Comparison of ENCODE assay signal across 3 cellular contexts in genomic region chr7:112233048-112233697, GRCh38.
TF ChIP-seq lines count a peak whose summit lies in the region.

No MANE protein-coding gene starts in this region.

TF ChIP-seq in IMR-90, 13 proteins besides CTCF, POLR2A, EP300 and RAD21:
- TF ChIP-seq BHLHE40 (IDR thresholded peaks at IDR 0.05; ENCODE audit: low read depth, low read length) (no peak), MAFK (IDR thresholded peaks at IDR 0.05; ENCODE audit: low read depth, low read length) (no peak), CEBPB (IDR thresholded peaks at IDR 0.05; ENCODE audit: low read depth, low read length) (peak; percentile 41), MAZ (IDR thresholded peaks at IDR 0.05; ENCODE audit: borderline replicate concordance, low read depth, low read length) (no peak), NFE2L2 (IDR thresholded peaks at IDR 0.05; ENCODE audit: low read depth, low read length) (no peak), USF2 (IDR thresholded peaks at IDR 0.05; ENCODE audit: low read depth, low read length) (no peak)
- TF ChIP-seq, protein P1, sequence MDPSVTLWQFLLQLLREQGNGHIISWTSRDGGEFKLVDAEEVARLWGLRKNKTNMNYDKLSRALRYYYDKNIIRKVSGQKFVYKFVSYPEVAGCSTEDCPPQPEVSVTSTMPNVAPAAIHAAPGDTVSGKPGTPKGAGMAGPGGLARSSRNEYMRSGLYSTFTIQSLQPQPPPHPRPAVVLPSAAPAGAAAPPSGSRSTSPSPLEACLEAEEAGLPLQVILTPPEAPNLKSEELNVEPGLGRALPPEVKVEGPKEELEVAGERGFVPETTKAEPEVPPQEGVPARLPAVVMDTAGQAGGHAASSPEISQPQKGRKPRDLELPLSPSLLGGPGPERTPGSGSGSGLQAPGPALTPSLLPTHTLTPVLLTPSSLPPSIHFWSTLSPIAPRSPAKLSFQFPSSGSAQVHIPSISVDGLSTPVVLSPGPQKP (IDR thresholded peaks at IDR 0.05; ENCODE audit: borderline replicate concordance, low read depth, low read length): no peak

TF ChIP-seq in H1, 55 proteins besides CTCF, POLR2A, EP300 and RAD21:
- TF ChIP-seq TAF1 (IDR thresholded peaks at IDR 0.05; ENCODE audit: low read depth, low read length): no peak

TF ChIP-seq in SK-N-SH, 30 proteins besides CTCF, POLR2A, EP300 and RAD21:
- no peak for TF ChIP-seq YY1 (IDR thresholded peaks at IDR 0.05; ENCODE audit: low read depth)
- TF ChIP-seq CHD2 (IDR thresholded peaks at IDR 0.05; ENCODE audit: low read length, partially characterized antibody): no peak
- TF ChIP-seq SMC3 (IDR thresholded peaks at IDR 0.05; ENCODE audit: low read depth, low read length): no peak
- TF ChIP-seq SIN3A (IDR thresholded peaks at IDR 0.05; ENCODE audit: borderline replicate concordance, low read depth, low read length): no peak
- no peak for TF ChIP-seq NRF1 (IDR thresholded peaks at IDR 0.05; ENCODE audit: low read depth, low read length)
TF ChIP-seq in SK-N-SH: peak in this region for 0.
